Comparison of ENCODE assay signal across 1 cellular context in the genomic region with DNA sequence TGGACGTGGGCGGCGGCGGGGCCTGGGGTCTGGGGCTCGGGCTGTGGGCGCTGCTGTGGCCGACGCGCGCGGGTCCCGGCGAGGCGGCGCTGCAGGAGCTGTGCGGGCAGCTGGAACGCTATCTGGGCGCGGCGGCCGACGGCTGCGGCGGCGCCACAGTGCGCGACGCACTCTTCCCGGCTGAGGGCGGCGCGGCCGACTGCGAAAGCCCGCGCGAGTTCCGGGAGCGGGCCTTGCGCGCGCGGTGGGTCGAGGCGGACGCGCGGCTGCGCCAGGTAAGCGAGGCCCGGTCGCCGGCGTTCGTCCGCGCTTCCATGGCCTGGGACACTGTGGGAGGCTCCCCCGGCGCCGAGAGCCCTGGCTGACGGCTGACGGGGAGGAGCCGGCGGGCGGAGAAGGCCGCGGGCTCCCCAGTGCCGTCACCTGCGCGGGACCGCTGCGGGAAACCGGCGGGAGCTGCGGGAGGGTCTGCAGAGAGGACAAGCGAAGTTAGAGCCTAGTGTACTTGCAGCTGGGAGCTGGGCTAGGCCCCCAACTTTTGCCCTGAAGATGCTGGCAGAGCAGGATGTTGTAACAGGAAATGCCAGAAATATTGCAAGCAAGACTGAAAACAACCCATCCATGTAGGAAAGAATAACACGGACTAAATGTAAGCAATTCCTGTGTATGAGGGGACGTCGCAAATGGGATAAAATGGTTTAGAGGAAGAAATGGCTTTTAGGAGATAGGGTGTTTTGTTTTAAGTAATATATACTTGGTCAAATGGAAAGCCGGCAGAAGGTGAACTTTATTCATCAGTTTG.
TF ChIP-seq lines count a peak whose summit lies in the region.

No MANE protein-coding gene starts in this region.

TF ChIP-seq in HCT116, 20 proteins besides CTCF, POLR2A, EP300 and RAD21 (continued from another document):
- TF ChIP-seq, protein P1, sequence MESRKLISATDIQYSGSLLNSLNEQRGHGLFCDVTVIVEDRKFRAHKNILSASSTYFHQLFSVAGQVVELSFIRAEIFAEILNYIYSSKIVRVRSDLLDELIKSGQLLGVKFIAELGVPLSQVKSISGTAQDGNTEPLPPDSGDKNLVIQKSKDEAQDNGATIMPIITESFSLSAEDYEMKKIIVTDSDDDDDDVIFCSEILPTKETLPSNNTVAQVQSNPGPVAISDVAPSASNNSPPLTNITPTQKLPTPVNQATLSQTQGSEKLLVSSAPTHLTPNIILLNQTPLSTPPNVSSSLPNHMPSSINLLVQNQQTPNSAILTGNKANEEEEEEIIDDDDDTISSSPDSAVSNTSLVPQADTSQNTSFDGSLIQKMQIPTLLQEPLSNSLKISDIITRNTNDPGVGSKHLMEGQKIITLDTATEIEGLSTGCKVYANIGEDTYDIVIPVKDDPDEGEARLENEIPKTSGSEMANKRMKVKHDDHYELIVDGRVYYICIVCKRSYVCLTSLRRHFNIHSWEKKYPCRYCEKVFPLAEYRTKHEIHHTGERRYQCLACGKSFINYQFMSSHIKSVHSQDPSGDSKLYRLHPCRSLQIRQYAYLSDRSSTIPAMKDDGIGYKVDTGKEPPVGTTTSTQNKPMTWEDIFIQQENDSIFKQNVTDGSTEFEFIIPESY (IDR thresholded peaks at IDR 0.05; ENCODE audit: extremely low read depth, insufficient replicate concordance, low read length): no peak
- TF ChIP-seq POLR2AphosphoS5 (IDR thresholded peaks at IDR 0.05; ENCODE audit: low read depth, low read length) (0 out of 2 replicates have a peak, but pooled peaks have one; percentile 1), JUND (IDR thresholded peaks at IDR 0.05) (0 out of 2 replicates have a peak, but pooled peaks have one; percentile 12)
